Comparison of ENCODE assay signal across 11 cellular contexts in genomic region chr20:7708112-7708511, GRCh38.
"Had no signal": no experiment of that assay in that cellular context is flagged by ENCODE, and none has a peak within 500 bp of the region (broad histone marks: within the 10 kb centered on the region; RNA-seq: fewer than 3 reads in every experiment).

No MANE protein-coding gene starts in this region.

- H3K4me2 ChIP-seq: GM23338 had no signal

- ATAC-seq: GM23338, HCT116 had no signal

- H3K9ac ChIP-seq: GM23248 had no signal

- H3K9me3 ChIP-seq: HAP-1 had no signal

- H3K4me3 ChIP-seq: GM23248, GM23338, HAP-1 had no signal

- H2AFZ ChIP-seq: GM23248, GM23338 had no signal

- H3K4me1 ChIP-seq: HAP-1 had no signal

- H3K27ac ChIP-seq: GM23248 had no signal

- H3K36me3 ChIP-seq: HAP-1 had no signal

- DNase-seq: GM23248, GOT3, H7, H9, HCEC 1CT, HFFc6 had no signal

- FAIRE-seq: H1, H54 had no signal
